In genomic region chr10:43890124-43890523, GRCh38 we compare ENCODE assay signal across 25 cellular contexts.
DNase-seq lines count a peak whose midpoint lies in the region; ATAC-seq and TF ChIP-seq lines count a peak whose summit lies in the region.
"Had no signal": no experiment of that assay in that cellular context is flagged by ENCODE, and none has a peak within 500 bp of the region (broad histone marks: within the 10 kb centered on the region; RNA-seq: fewer than 3 reads in every experiment).

No MANE protein-coding gene starts in this region.

- no peaks in the 10 kb centered on the region for H3K36me3 ChIP-seq in RWPE2 (ENCODE audit: low read depth)
- H3K36me3 ChIP-seq: ascending aorta, colonic mucosa, uterus had no signal

- peak; percentile 77 for ATAC-seq in RWPE2 (ENCODE audit: low read depth)
- no peak for ATAC-seq in HG03196 (IDR thresholded peaks at IDR 0.05; ENCODE audit: unreplicated experiment)
- ATAC-seq in HG02852 (IDR thresholded peaks at IDR 0.05; ENCODE audit: unreplicated experiment), result no peak
- ATAC-seq in esophagus mucosa, result no peak
- ATAC-seq: GM23338 had no signal

- peaks cover 4% of the 10 kb centered on the region for H3K9me3 ChIP-seq in RWPE2 (ENCODE audit: severe bottlenecking)
- H3K9me3 ChIP-seq: ascending aorta, colonic mucosa, uterus had no signal

- no peaks in the 10 kb centered on the region for H3K27me3 ChIP-seq in RWPE2 (ENCODE audit: insufficient read depth, poor library complexity, severe bottlenecking)
- H3K27me3 ChIP-seq: ascending aorta, colonic mucosa, uterus had no signal

- TF ChIP-seq CTCF in RWPE2 (IDR thresholded peaks at IDR 0.05; ENCODE audit: poor library complexity, severe bottlenecking), result no peak

- H3K4me1 ChIP-seq in RWPE2 (ENCODE audit: insufficient read depth, poor library complexity, severe bottlenecking), result peaks cover 8% of the 10 kb centered on the region
- H3K4me1 ChIP-seq: ascending aorta, colonic mucosa, uterus had no signal

- no peak overlapping the region for H3K27ac ChIP-seq in RWPE2 (ENCODE audit: poor library complexity, severe bottlenecking)
- H3K27ac ChIP-seq: ascending aorta, colonic mucosa, SK-N-MC, uterus had no signal

- DNase-seq in EL (peak; percentile 79), RWPE2 (ENCODE audit: low spot score) (no peak), fibroblast of gingiva (ENCODE audit: low read depth) (peak; percentile 35), skeletal muscle cell (ENCODE audit: low read depth) (peak; percentile 62), NCI-H1105 treated with DMSO at 0.1 percent for 48 hours (lab: John Stamatoyannopoulos, UW) (no peak)
- DNase-seq: activated B cell treated with CpG ODN at 0.5 μM for 24 hours; activated CD4-positive, alpha-beta memory T cell treated with anti-CD3 and anti-CD28 coated beads, Interleukin-2, amount 10 ng/mL, durations not matched to agents 7 days and 5 days; activated naive CD4-positive, alpha-beta T cell treated with Interleukin-2 at 50 U/mL for 16 hours; activated T-cell treated with anti-CD3 and anti-CD28 coated beads, Interleukin-2, amount 50 U/mL, for 1 hour; colonic mucosa; COR-L47; MM.1S; NCI-H2171 treated with DMSO at 0.1 percent for 48 hours; NCI-H748 treated with DMSO at 0.1 percent for 48 hours; OCI-M1; posterior cingulate gyrus; small intestine; stimulated activated CD4-positive, alpha-beta T cell treated with anti-CD3 and anti-CD28 coated beads, Interleukin-4, amount 100 ng/mL, for 4 hours; uterus had no signal

- H3K4me3 ChIP-seq in RWPE2 (ENCODE audit: severe bottlenecking) (no peak overlapping the region), skeletal muscle cell (ENCODE audit: low read depth, low read length) (no peak overlapping the region)
- H3K4me3 ChIP-seq: ascending aorta, colonic mucosa, GM23338, SK-N-MC, uterus had no signal

Comparison
In these comparisons a context has a peak if more than half of its experiments do, and no peak if none do; other contexts are left out.
1. DNase-seq: peak in EL (single experiment), fibroblast of gingiva (single experiment) and skeletal muscle cell (single experiment); none in RWPE2 (single experiment) and NCI-H1105 treated with DMSO at 0.1 percent for 48 hours (single experiment).